ENCODE assay signal across 10 cellular contexts in the genomic region with DNA sequence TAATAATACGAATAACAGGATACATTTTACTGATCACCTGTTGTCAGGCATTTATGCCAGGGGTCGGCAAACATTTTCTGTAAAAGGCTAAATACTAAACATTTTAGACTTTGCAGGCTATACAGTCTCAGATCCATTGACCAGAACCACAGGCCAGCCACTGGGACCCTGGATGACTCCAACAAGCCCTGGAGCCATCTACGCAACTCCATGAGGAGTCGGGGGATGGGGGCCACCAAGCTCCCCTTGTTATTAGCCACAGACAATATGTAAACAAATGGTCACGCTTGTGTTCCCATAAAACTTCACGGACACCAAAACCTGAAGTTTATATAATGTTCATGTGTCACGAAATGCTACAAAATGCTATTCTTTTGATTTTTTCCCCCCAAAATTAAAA.
"Had no signal": no experiment of that assay in that cellular context is flagged by ENCODE, and none has a peak within 500 bp of the region (broad histone marks: within the 10 kb centered on the region; RNA-seq: fewer than 3 reads in every experiment).

No MANE protein-coding gene starts in this region.

- H3K9me3 ChIP-seq: esophagus squamous epithelium had no signal

- H3K27me3 ChIP-seq: esophagus squamous epithelium had no signal

- H3K27ac ChIP-seq: VCaP had no signal

- H3K4me3 ChIP-seq: esophagus squamous epithelium had no signal

- DNase-seq: activated CD4-positive, alpha-beta memory T cell treated with anti-CD3 and anti-CD28 coated beads, Interleukin-2, amount 10 ng/mL, durations not matched to agents 7 days and 5 days; activated naive CD4-positive, alpha-beta T cell treated with anti-CD3 and anti-CD28 coated beads, Interleukin-2, amount 10 ng/mL, durations not matched to agents 7 days and 5 days; cerebellar nuclear complex; esophagus squamous epithelium; foreskin fibroblast; left ventricle myocardium superior; small intestine; T1000; trophoblast cell had no signal
